29 cellular contexts compared by ENCODE assay signal in the genomic region with DNA sequence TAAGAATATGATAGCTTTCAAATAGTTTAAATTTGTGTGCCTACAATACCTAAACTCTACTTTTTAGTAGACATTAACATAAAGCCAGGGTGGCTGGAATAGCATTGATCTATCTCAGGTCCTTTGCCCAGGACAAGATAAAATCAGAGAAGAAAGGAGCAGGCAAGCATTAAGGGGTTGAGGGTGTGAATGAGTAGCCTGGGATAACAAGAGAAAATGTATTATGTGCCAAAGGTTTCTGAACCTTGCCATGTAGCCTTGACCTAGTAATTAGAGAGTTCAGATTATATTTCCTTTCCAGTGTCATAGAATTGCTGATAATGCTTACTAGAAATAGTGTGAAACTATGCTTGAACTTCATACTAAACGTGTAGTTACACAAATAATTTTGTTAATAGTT. TPM values are rescaled to one million over a fixed set of nuclear protein-coding genes. Genes with fewer than 3 reads are reported as not detected.
DNase-seq lines count a peak whose midpoint lies in the region; ATAC-seq and TF ChIP-seq lines count a peak whose summit lies in the region.
"Had no signal": no experiment of that assay in that cellular context is flagged by ENCODE, and none has a peak within 500 bp of the region (broad histone marks: within the 10 kb centered on the region; RNA-seq: fewer than 3 reads in every experiment).

No MANE protein-coding gene starts in this region.

- no peak overlapping the region for H3K9ac ChIP-seq in liver (ENCODE audit: low read depth in 1 of 2, low read length in 2 of 2)
- H3K9ac ChIP-seq: BLaER1 had no signal

- H3K27ac ChIP-seq in CD4-positive, alpha-beta T cell (ENCODE audit: low read depth, low read length) = no peak overlapping the region
- H3K27ac ChIP-seq in liver (ENCODE audit: low read depth in 1 of 2, low read length in 2 of 2) (no peak overlapping the region), neutrophil (peak overlapping the region; percentile 49), osteoblast (ENCODE audit: low read depth, low read length) (no peak overlapping the region)
- H3K27ac ChIP-seq: BLaER1, SJSA1 had no signal

- no peak overlapping the region for H3K4me3 ChIP-seq in liver (ENCODE audit: low read depth in 1 of 3, low read length in 3 of 3)
- no peak overlapping the region for H3K4me3 ChIP-seq in neutrophil (ENCODE audit: low read depth in 1 of 2, low read length in 1 of 2)
- no peak overlapping the region for H3K4me3 ChIP-seq in osteoblast (ENCODE audit: insufficient read depth, low read length)
- H3K4me3 ChIP-seq: BLaER1, GM12878, HAP-1, SJSA1 had no signal

- no peak overlapping the region for H3K4me3 Mint-ChIP-seq in CD4-positive, alpha-beta T cell
- H3K4me3 Mint-ChIP-seq in T-helper 17 cell = peak overlapping the region; percentile 49
- H3K4me3 Mint-ChIP-seq: CD4-positive, CD25-positive, alpha-beta regulatory T cell; HFFc6; IgD-negative memory B cell had no signal

- H3K4me2 ChIP-seq in osteoblast (ENCODE audit: insufficient read depth, low read length) = no peak overlapping the region
- H3K4me2 ChIP-seq: BLaER1 had no signal

- no peaks in the 10 kb centered on the region for H3K27me3 Mint-ChIP-seq in CD4-positive, alpha-beta T cell
- no peaks in the 10 kb centered on the region for H3K27me3 Mint-ChIP-seq in T-helper 17 cell
- H3K27me3 Mint-ChIP-seq: CD4-positive, CD25-positive, alpha-beta regulatory T cell; IgD-negative memory B cell had no signal

- H3K4me1 Mint-ChIP-seq in CD4-positive, alpha-beta T cell (ENCODE audit: low read depth) = peaks cover 77% of the 10 kb centered on the region
- peaks cover 24% of the 10 kb centered on the region for H3K4me1 Mint-ChIP-seq in T-helper 17 cell

- peaks cover 93% of the 10 kb centered on the region for H3K79me2 ChIP-seq in osteoblast (ENCODE audit: insufficient read depth, low read length)

- peaks cover 47% of the 10 kb centered on the region for H3K36me3 Mint-ChIP-seq in CD4-positive, alpha-beta T cell (ENCODE audit: low read depth)
- no peaks in the 10 kb centered on the region for H3K36me3 Mint-ChIP-seq in T-helper 17 cell (ENCODE audit: low read depth)
- H3K36me3 Mint-ChIP-seq: IgD-negative memory B cell had no signal

- DNase-seq in CD4-positive, alpha-beta T cell = no peak
- no peak for DNase-seq in T-helper 17 cell
- no peak for DNase-seq in osteoblast (ENCODE audit: insufficient read length, low spot score, missing footprints)
- DNase-seq in NCI-H2196 (lab: John Stamatoyannopoulos, UW; ENCODE audit: unreplicated experiment) = no peak
- DNase-seq: Caco-2; CD4-positive, CD25-positive, alpha-beta regulatory T cell; DMS 273 treated with DMSO at 0.1 percent for 48 hours; DMS79; EL; GDM1; GOT3; HFFc6; NCI-H1048; NCI-H1417 treated with DMSO at 0.1 percent for 48 hours; NCI-H1694 treated with DMSO at 0.1 percent for 48 hours; NCI-H2081; NCI-H226; NCI-H510A; NCI-H69; Right ventricle myocardium superior; RPMI8226 had no signal

- no peaks in the 10 kb centered on the region for H3K27me3 ChIP-seq in CD4-positive, alpha-beta T cell (ENCODE audit: control insufficient read depth, insufficient read depth, low read length)
- no peaks in the 10 kb centered on the region for H3K27me3 ChIP-seq in liver (ENCODE audit: control insufficient read depth in 4 of 4, insufficient read depth in 4 of 4, low read length in 3 of 4)
- H3K27me3 ChIP-seq in neutrophil = no peaks in the 10 kb centered on the region
- H3K27me3 ChIP-seq in osteoblast (ENCODE audit: insufficient read depth, low read length) = no peaks in the 10 kb centered on the region
- H3K27me3 ChIP-seq: BLaER1, SJSA1 had no signal

- POLR2A ChIA-PET in CD4-positive, alpha-beta T cell (lab: Charles Lee) = interaction anchor here (1.0 to 1.9 kb wide), 3 partner anchors 9 to 22 kb away, joined by 3 to 13 read pairs (median 3); partner anchors contain the start of gene ATP11B

- peaks cover 24% of the 10 kb centered on the region for H4K20me1 ChIP-seq in osteoblast (ENCODE audit: insufficient read depth, low read length)

- no peaks in the 10 kb centered on the region for H3K9me3 ChIP-seq in CD4-positive, alpha-beta T cell (ENCODE audit: control insufficient read depth, low read length)
- no peaks in the 10 kb centered on the region for H3K9me3 ChIP-seq in T-helper 17 cell (ENCODE audit: control insufficient read depth, low read length, poor library complexity, severe bottlenecking)
- no peaks in the 10 kb centered on the region for H3K9me3 ChIP-seq in liver (ENCODE audit: control insufficient read depth in 4 of 4, low read length in 3 of 4)
- H3K9me3 ChIP-seq in neutrophil = no peaks in the 10 kb centered on the region
- H3K9me3 ChIP-seq in osteoblast (ENCODE audit: low read depth, low read length) = no peaks in the 10 kb centered on the region
- H3K9me3 ChIP-seq: BLaER1, Caco-2, HAP-1, SJSA1 had no signal

- TF ChIP-seq RAD21 in liver (IDR thresholded peaks at IDR 0.05) = no peak

- no peak overlapping the region for H2AFZ ChIP-seq in osteoblast (ENCODE audit: low read length)

- peaks cover 0 to 2% (median 1%) of the 10 kb centered on the region in 4 donors for H3K36me3 ChIP-seq in liver (ENCODE audit: control insufficient read depth in 4 of 4, insufficient read depth in 3 of 4, low read depth in 1 of 4, low read length in 3 of 4)
- peaks cover 12% of the 10 kb centered on the region for H3K36me3 ChIP-seq in neutrophil
- H3K36me3 ChIP-seq in osteoblast (ENCODE audit: insufficient read depth, low read length) = no peaks in the 10 kb centered on the region
- H3K36me3 ChIP-seq: HAP-1, SJSA1 had no signal

- WGBS in liver = 13% methylated on average over 1 of the region's 1 CpG

- H3K27ac Mint-ChIP-seq in CD4-positive, alpha-beta T cell = peak overlapping the region; percentile 6
- H3K27ac Mint-ChIP-seq in T-helper 17 cell = peak overlapping the region; percentile 39
- H3K27ac Mint-ChIP-seq: CD4-positive, CD25-positive, alpha-beta regulatory T cell; HFFc6 had no signal

- CTCF ChIA-PET in CD4-positive, alpha-beta T cell (lab: Charles Lee) = no interaction called here

- no peak for ATAC-seq in CD4-positive, alpha-beta T cell (ENCODE audit: poor library complexity)
- ATAC-seq in T-helper 17 cell = no peak
- no peak for ATAC-seq in HG03342 (IDR thresholded peaks at IDR 0.05; ENCODE audit: unreplicated experiment)
- ATAC-seq: GM12878 had no signal

- H3K9me3 Mint-ChIP-seq in CD4-positive, alpha-beta T cell = no peaks in the 10 kb centered on the region
- H3K9me3 Mint-ChIP-seq: CD4-positive, CD25-positive, alpha-beta regulatory T cell; HFFc6; IgD-negative memory B cell had no signal

- intact Hi-C loops in CD4-positive, alpha-beta T cell (cut with DNase I, micrococcal nuclease) = no loop called here

- H3K4me1 ChIP-seq in liver (ENCODE audit: control insufficient read depth in 4 of 4, insufficient read depth in 4 of 4, low read length in 3 of 4) (peaks cover 3 to 13% (median 7%) of the 10 kb centered on the region in 4 donors), neutrophil (ENCODE audit: control insufficient read depth in 1 of 2, insufficient read depth in 1 of 2, low read depth in 1 of 2, low read length in 1 of 2) (peaks cover 8 to 9% of the 10 kb centered on the region in 2 experiments), osteoblast (ENCODE audit: insufficient read depth, low read length) (peaks cover 11% of the 10 kb centered on the region)
- H3K4me1 ChIP-seq: Caco-2 had no signal

- TF ChIP-seq CTCF in CD4-positive, alpha-beta T cell (IDR thresholded peaks at IDR 0.05) = no peak
- no peak for TF ChIP-seq CTCF in liver (IDR thresholded peaks at IDR 0.05; ENCODE audit: low read depth, low read length, missing input control)
- no peak for TF ChIP-seq CTCF in neutrophil (IDR thresholded peaks at IDR 0.05)
- TF ChIP-seq CTCF in osteoblast (IDR thresholded peaks at IDR 0.05; ENCODE audit: extremely low read depth, low read depth, low read length) = no peak

TF ChIP-seq in liver, 16 proteins besides CTCF, POLR2A, EP300 and RAD21 (continues in another document):
- TF ChIP-seq RXRA (IDR thresholded peaks at IDR 0.05) = peak; percentile 27 to 50
- no peak for TF ChIP-seq JUND (IDR thresholded peaks at IDR 0.05)
- TF ChIP-seq SP1 (IDR thresholded peaks at IDR 0.05) = no peak
- TF ChIP-seq MAX (IDR thresholded peaks at IDR 0.05) = no peak
- peak; percentile 31 for TF ChIP-seq NR2F2 (IDR thresholded peaks at IDR 0.05)
- no peak for TF ChIP-seq FOXA2 (IDR thresholded peaks at IDR 0.05)
- no peak for TF ChIP-seq EGR1 (IDR thresholded peaks at IDR 0.05; ENCODE audit: low read depth in 2 of 2)
- no peak for TF ChIP-seq REST (IDR thresholded peaks at IDR 0.05)
- TF ChIP-seq ATF3 (IDR thresholded peaks at IDR 0.05) = no peak

RNA-seq across cellular contexts. Expression of gene ATP11B, which starts 22.9 kb away (rescaled TPM):
- total RNA-seq in CD4-positive, alpha-beta T cell = 100 to 1,000 TPM; 139 to 143 TPM
- total RNA-seq in T-helper 17 cell (100 to 1,000 TPM; 121 to 145 TPM), liver (10 to 100 TPM; 30.5 to 49.6 TPM), osteoblast (71.3 and 76.0 TPM in 2 replicates)
- polyA plus RNA-seq in liver = 1 to 10 TPM; 5.9 to 7.6 TPM
